Comparison of ENCODE assay signal across 9 cellular contexts in genomic region chr19:33905473-33905936, GRCh38.
A peak's percentile ranks its signal among the peaks of the same experiment; 100 is the strongest.
DNase-seq lines count a peak whose midpoint lies in the region; ATAC-seq and TF ChIP-seq lines count a peak whose summit lies in the region.
"Had no signal": no experiment of that assay in that cellular context is flagged by ENCODE, and none has a peak within 500 bp of the region (broad histone marks: within the 10 kb centered on the region; RNA-seq: fewer than 3 reads in every experiment).

No MANE protein-coding gene starts in this region.

- H4K5ac ChIP-seq in H9 (ENCODE audit: insufficient read length, low read depth, low read length) = no peak overlapping the region

- no peaks in the 10 kb centered on the region for H4K20me1 ChIP-seq in H9 (ENCODE audit: control insufficient read depth, insufficient read depth, insufficient read length)

- no peak overlapping the region for H3K23ac ChIP-seq in H9 (ENCODE audit: insufficient read length, low read depth, low read length)

- peak overlapping the region; percentile 88 for H3K18ac ChIP-seq in H9 (ENCODE audit: insufficient read length, low read depth, low read length)

- in situ Hi-C loops in astrocyte of the spinal cord (cut with HindIII; ENCODE audit: low sequenced_read_pairs) = no loop called here

- H3K27me3 ChIP-seq in H9 (ENCODE audit: insufficient read depth, low read length) (no peaks in the 10 kb centered on the region), skeletal muscle satellite cell (ENCODE audit: control insufficient read depth, insufficient read depth, low read length) (peaks cover 23% of the 10 kb centered on the region)

- TF ChIP-seq CTCF in H9 (conservative IDR thresholded peaks at IDR 0.05) = no peak
- TF ChIP-seq CTCF in astrocyte of the spinal cord (IDR thresholded peaks at IDR 0.05; ENCODE audit: low read depth, low read length) = no peak

- peak overlapping the region; percentile 75 to 82 for H3K4me3 Mint-ChIP-seq in H9

- H2AK5ac ChIP-seq in H9 (ENCODE audit: insufficient read length, low read length) = no peak overlapping the region

- H3K4me3 ChIP-seq in astrocyte of the spinal cord (ENCODE audit: low read depth, low read length) (peak overlapping the region; percentile 33), skeletal muscle satellite cell (ENCODE audit: low read length) (peak overlapping the region; percentile 54)
- H3K4me3 ChIP-seq: SJSA1 had no signal

- no peak overlapping the region for H3K56ac ChIP-seq in H9 (ENCODE audit: insufficient read length, low read depth, low read length)

- peak overlapping the region; percentile 76 for H3K14ac ChIP-seq in H9 (ENCODE audit: insufficient read depth, low read length)

- no peak overlapping the region; the same call in 1 of the 2 replicates for H3K4ac ChIP-seq in H9 (ENCODE audit: low read depth, low read length)

- H3T11ph ChIP-seq in H9 (ENCODE audit: low read length) = no peak overlapping the region

- H3K23me2 ChIP-seq in H9 (ENCODE audit: insufficient read length, low read depth, low read length, poor library complexity, severe bottlenecking) = peaks cover 8% of the 10 kb centered on the region

- peaks cover 5% of the 10 kb centered on the region; the same call in 1 of the 2 replicates for H3K27me3 Mint-ChIP-seq in H9 (ENCODE audit: low read depth)

- ATAC-seq in HG03039 (IDR thresholded peaks at IDR 0.05; ENCODE audit: unreplicated experiment) = no peak
- no peak for ATAC-seq in HG02798 (IDR thresholded peaks at IDR 0.05; ENCODE audit: poor library complexity, unreplicated experiment)

- H4K8ac ChIP-seq in H9 (replicated peaks; ENCODE audit: insufficient read length, low read depth, low read length) = no peak overlapping the region

- peak overlapping the region; percentile 93 to 96 (median 93); a peak in 6 of 7 replicates for H3K27ac Mint-ChIP-seq in H9

- H3K9me3 ChIP-seq in H9 (ENCODE audit: control insufficient read depth, low read depth, low read length) = no peaks in the 10 kb centered on the region
- H3K9me3 ChIP-seq in skeletal muscle satellite cell (replicated peaks; ENCODE audit: low read length) = no peaks in the 10 kb centered on the region
- H3K9me3 ChIP-seq: SJSA1 had no signal

- H2BK5ac ChIP-seq in H9 (ENCODE audit: insufficient read length, low read length) = no peak overlapping the region

- H3K4me2 ChIP-seq in H9 (ENCODE audit: insufficient read depth, insufficient read length, low read length) (peak overlapping the region; percentile 53), skeletal muscle satellite cell (ENCODE audit: low read length) (peak overlapping the region; percentile 73)

- no peaks in the 10 kb centered on the region for H3K79me2 ChIP-seq in H9 (ENCODE audit: insufficient read depth, low read length)

- no peak overlapping the region for H2BK15ac ChIP-seq in H9 (ENCODE audit: low read depth, low read length)

- no peaks in the 10 kb centered on the region for H3K36me3 ChIP-seq in skeletal muscle satellite cell (ENCODE audit: insufficient read depth, low read length)
- H3K36me3 ChIP-seq: SJSA1 had no signal

- H3K4me1 ChIP-seq in H9 (ENCODE audit: insufficient read depth, low read length) (no peaks in the 10 kb centered on the region; the same call in 1 of the 2 replicates), skeletal muscle satellite cell (ENCODE audit: control insufficient read depth, insufficient read depth, low read length) (peaks cover 5% of the 10 kb centered on the region)
- H3K4me1 ChIP-seq: SJSA1 had no signal

- H3K9me3 Mint-ChIP-seq in H9 = peaks cover 0 to 5% of the 10 kb centered on the region in 2 experiments; a peak in 2 of 5 replicates

- peak overlapping the region; percentile 6 for H4K91ac ChIP-seq in H9 (ENCODE audit: insufficient read length, low read depth, low read length)

- peak overlapping the region; percentile 65 for H2AFZ ChIP-seq in H9 (ENCODE audit: low read length)

- no peak overlapping the region for H2BK120ac ChIP-seq in H9 (ENCODE audit: low read depth, low read length, poor library complexity, severe bottlenecking)

- H3K9ac ChIP-seq in H9 (ENCODE audit: extremely low read depth, insufficient read length, low read length) (no peak overlapping the region), skeletal muscle satellite cell (ENCODE audit: low read depth, low read length) (no peak overlapping the region)

- peaks cover 30 to 36% of the 10 kb centered on the region in 2 experiments for H3K4me1 Mint-ChIP-seq in H9

- no peak overlapping the region for H2BK20ac ChIP-seq in H9 (ENCODE audit: low read depth, low read length, poor library complexity, severe bottlenecking)

- H3K36me3 Mint-ChIP-seq in H9 (ENCODE audit: insufficient read depth in 1 of 3, low read depth in 3 of 3) = peaks cover 3 to 10% (median 4%) of the 10 kb centered on the region in 3 experiments; a peak in 4 of 7 replicates

- peak overlapping the region; percentile 63 for H3K27ac ChIP-seq in H9 (ENCODE audit: insufficient read length, low read depth, low read length)
- H3K27ac ChIP-seq: SJSA1 had no signal

- WGBS in H9 (ENCODE audit: extremely low coverage, insufficient read length, low lambda C conversion rate) = no CpG with 5 or more reads among the region's 26 CpGs

- H2BK12ac ChIP-seq in H9 (ENCODE audit: insufficient read length, low read depth, low read length) = no peak overlapping the region

- no peaks in the 10 kb centered on the region for H3K79me1 ChIP-seq in H9 (ENCODE audit: insufficient read depth, low read depth, low read length, poor library complexity, severe bottlenecking)

- peak; percentile 60 for DNase-seq in H9
- DNase-seq in astrocyte of the spinal cord (ENCODE audit: low read depth, low spot score) = peak; percentile 4
- peak; percentile 39 for DNase-seq in iPS-NIHi11 (ENCODE audit: low spot score)
- no peak for DNase-seq in stimulated activated CD4-positive, alpha-beta T cell treated with anti-CD3 and anti-CD28 coated beads, Interleukin-15, amount 100 ng/mL, for 24 hours
- no peak for DNase-seq in NCI-H1930 (lab: John Stamatoyannopoulos, UW)

Comparison
In these comparisons a context has a peak if more than half of its experiments do, and no peak if none do; other contexts are left out.
1. DNase-seq: peak in H9 (single experiment), astrocyte of the spinal cord (single experiment) and iPS-NIHi11 (single experiment); none in stimulated activated CD4-positive, alpha-beta T cell treated with anti-CD3 and anti-CD28 coated beads, Interleukin-15, amount 100 ng/mL, for 24 hours (single experiment) and NCI-H1930 (0 of 2).